8 cellular contexts compared by ENCODE assay signal in genomic region chr2:119223521-119224390, GRCh38. TPM values are rescaled to one million over a fixed set of nuclear protein-coding genes. Genes with fewer than 3 reads are reported as not detected.
DNase-seq lines count a peak whose midpoint lies in the region; ATAC-seq and TF ChIP-seq lines count a peak whose summit lies in the region.

A gene with protein sequence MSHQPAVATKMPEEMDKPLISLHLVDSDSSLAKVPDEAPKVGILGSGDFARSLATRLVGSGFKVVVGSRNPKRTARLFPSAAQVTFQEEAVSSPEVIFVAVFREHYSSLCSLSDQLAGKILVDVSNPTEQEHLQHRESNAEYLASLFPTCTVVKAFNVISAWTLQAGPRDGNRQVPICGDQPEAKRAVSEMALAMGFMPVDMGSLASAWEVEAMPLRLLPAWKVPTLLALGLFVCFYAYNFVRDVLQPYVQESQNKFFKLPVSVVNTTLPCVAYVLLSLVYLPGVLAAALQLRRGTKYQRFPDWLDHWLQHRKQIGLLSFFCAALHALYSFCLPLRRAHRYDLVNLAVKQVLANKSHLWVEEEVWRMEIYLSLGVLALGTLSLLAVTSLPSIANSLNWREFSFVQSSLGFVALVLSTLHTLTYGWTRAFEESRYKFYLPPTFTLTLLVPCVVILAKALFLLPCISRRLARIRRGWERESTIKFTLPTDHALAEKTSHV (plus strand): TSS chr2:119223834. CDS start chr2:119231013, 7,179 bp downstream.

- no peaks in the 10 kb centered on the region for H3K4me1 Mint-ChIP-seq in Calu3 (ENCODE audit: low read depth, unreplicated experiment)

- peak; percentile 83 for ATAC-seq in GM19035 (IDR thresholded peaks at IDR 0.05; ENCODE audit: unreplicated experiment)
- ATAC-seq in HG03095 (IDR thresholded peaks at IDR 0.05; ENCODE audit: unreplicated experiment), result peak; percentile 78

- intact Hi-C loops in Calu3 (cut with micrococcal nuclease; ENCODE audit: unreplicated experiment), result loop anchor here (1.0 kb wide), 1 partner anchor 195 kb away; no protein-coding TSS in a partner anchor

- no peak for TF ChIP-seq CTCF in Calu3 (IDR thresholded peaks at IDR 0.05; ENCODE audit: unreplicated experiment)

- peak; percentile 86 for DNase-seq in Calu3
- DNase-seq in NCI-H526 treated with DMSO at 0.1 percent for 48 hours (lab: John Stamatoyannopoulos, UW), result peak; percentile 49
- peak; percentile 86 for DNase-seq in astrocyte of the hippocampus (ENCODE audit: low read depth, low spot score)
- peak; percentile 36 for DNase-seq in iPS DF 4.7 (ENCODE audit: extremely low read depth, low spot score)
- peak; percentile 72 for DNase-seq in retina
- DNase-seq in T-helper 1 cell, result no peak

- CTCF ChIA-PET in Calu3 (lab: Charles Lee), result interaction anchor here (0.6 to 1.4 kb wide), 4 partner anchors 15 to 304 kb away, joined by 3 to 4 read pairs (median 4); no protein-coding TSS in a partner anchor

- no peaks in the 10 kb centered on the region for H3K9me3 Mint-ChIP-seq in Calu3 (ENCODE audit: low read depth, unreplicated experiment)

- peaks cover 9% of the 10 kb centered on the region for H3K36me3 Mint-ChIP-seq in Calu3 (ENCODE audit: insufficient read depth, unreplicated experiment)

- no peak within 1 kb of the TSS for H3K27ac Mint-ChIP-seq in Calu3 (ENCODE audit: unreplicated experiment)

- peak within 1 kb of the TSS; percentile 69 for H3K4me3 Mint-ChIP-seq in Calu3 (ENCODE audit: low read depth, unreplicated experiment)

- H3K27me3 Mint-ChIP-seq in Calu3 (ENCODE audit: unreplicated experiment), result peaks cover 28% of the 10 kb centered on the region

- no TSS peak for BruUV-seq in Calu3 (replicated peaks; lab: Mats Ljungman, UMichigan)

RNA-seq across cellular contexts. Expression of the gene that starts here (rescaled TPM):
- 28.3 and 30.5 TPM in 2 replicates for total RNA-seq in Calu3 (2022)

Comparison
In these comparisons a context has a peak if more than half of its experiments do, and no peak if none do; other contexts are left out.
1. DNase-seq: peak in Calu3 (single experiment), NCI-H526 treated with DMSO at 0.1 percent for 48 hours (single experiment), astrocyte of the hippocampus (single experiment), iPS DF 4.7 (single experiment) and retina (single experiment); none in T-helper 1 cell (0 of 5).